Comparison of ENCODE assay signal across 8 cellular contexts in the genomic region with DNA sequence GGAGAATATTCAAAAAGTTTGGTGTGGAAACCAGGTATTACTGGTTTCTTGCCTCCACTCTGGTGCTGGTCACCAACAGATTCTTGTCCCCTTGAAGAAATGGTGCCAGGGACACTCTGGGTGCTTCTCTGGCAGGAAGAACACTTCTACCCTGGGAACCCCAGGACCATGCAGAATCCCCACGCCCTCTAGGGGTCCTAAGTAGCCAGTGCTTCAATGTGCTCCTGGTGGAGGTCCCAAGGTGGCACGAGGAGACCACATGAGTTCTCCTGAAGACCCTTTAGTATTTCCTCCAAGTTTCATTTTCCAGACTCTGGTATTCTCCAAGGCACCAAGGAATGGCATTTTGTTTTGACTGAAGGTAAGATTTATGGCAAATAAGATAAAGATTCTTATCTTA.
DNase-seq lines count a peak whose midpoint lies in the region; ATAC-seq lines count a peak whose summit lies in the region.

No MANE protein-coding gene starts in this region.

- ATAC-seq in HG02610 (IDR thresholded peaks at IDR 0.05; ENCODE audit: unreplicated experiment), result peak; percentile 51
- ATAC-seq in left colon, result peak; percentile 61
- ATAC-seq in HG03571 (IDR thresholded peaks at IDR 0.05; ENCODE audit: unreplicated experiment), result no peak
- ATAC-seq in effector memory CD8-positive, alpha-beta T cell (replicated peaks), result no peak
- no peak for ATAC-seq in GM19328 (IDR thresholded peaks at IDR 0.05; ENCODE audit: unreplicated experiment)

- intact Hi-C loops in left colon (cut with DNase I, micrococcal nuclease), result no loop called here

- H3K36me3 Mint-ChIP-seq in effector memory CD8-positive, alpha-beta T cell (ENCODE audit: insufficient read depth), result no peaks in the 10 kb centered on the region

- H3K9me3 Mint-ChIP-seq in effector memory CD8-positive, alpha-beta T cell, result peaks cover 5 to 7% of the 10 kb centered on the region in 2 donors

- peaks cover 0 to 5% of the 10 kb centered on the region in 2 donors for H3K27me3 Mint-ChIP-seq in effector memory CD8-positive, alpha-beta T cell

- DNase-seq in NCI-H1417 (lab: John Stamatoyannopoulos, UW) (peak in 2 of 3 experiments; percentile 9 to 20), NCI-H1417 treated with DMSO at 0.1 percent for 48 hours (lab: John Stamatoyannopoulos, UW) (no peak), RKO (ENCODE audit: low spot score) (peak; percentile 37), left colon (peak in 1 of 2 donors; percentile 13)
- DNase-seq in effector memory CD8-positive, alpha-beta T cell, result no peak

- H3K4me3 Mint-ChIP-seq in effector memory CD8-positive, alpha-beta T cell, result no peak overlapping the region

- H3K27ac Mint-ChIP-seq in effector memory CD8-positive, alpha-beta T cell, result no peak overlapping the region

- H3K4me1 Mint-ChIP-seq in effector memory CD8-positive, alpha-beta T cell (ENCODE audit: low read depth in 2 of 2), result no peaks in the 10 kb centered on the region

Comparison
In these comparisons a context has a peak if more than half of its experiments do, and no peak if none do; other contexts are left out.
1. DNase-seq: peak in NCI-H1417 (2 of 3) and RKO (single experiment); none in NCI-H1417 treated with DMSO at 0.1 percent for 48 hours (single experiment) and effector memory CD8-positive, alpha-beta T cell (0 of 3).
2. ATAC-seq: peak in HG02610 (single experiment) and left colon (single experiment); none in HG03571 (single experiment), effector memory CD8-positive, alpha-beta T cell (single experiment) and GM19328 (single experiment).